Comparison of ENCODE assay signal across 8 cellular contexts in the genomic region with DNA sequence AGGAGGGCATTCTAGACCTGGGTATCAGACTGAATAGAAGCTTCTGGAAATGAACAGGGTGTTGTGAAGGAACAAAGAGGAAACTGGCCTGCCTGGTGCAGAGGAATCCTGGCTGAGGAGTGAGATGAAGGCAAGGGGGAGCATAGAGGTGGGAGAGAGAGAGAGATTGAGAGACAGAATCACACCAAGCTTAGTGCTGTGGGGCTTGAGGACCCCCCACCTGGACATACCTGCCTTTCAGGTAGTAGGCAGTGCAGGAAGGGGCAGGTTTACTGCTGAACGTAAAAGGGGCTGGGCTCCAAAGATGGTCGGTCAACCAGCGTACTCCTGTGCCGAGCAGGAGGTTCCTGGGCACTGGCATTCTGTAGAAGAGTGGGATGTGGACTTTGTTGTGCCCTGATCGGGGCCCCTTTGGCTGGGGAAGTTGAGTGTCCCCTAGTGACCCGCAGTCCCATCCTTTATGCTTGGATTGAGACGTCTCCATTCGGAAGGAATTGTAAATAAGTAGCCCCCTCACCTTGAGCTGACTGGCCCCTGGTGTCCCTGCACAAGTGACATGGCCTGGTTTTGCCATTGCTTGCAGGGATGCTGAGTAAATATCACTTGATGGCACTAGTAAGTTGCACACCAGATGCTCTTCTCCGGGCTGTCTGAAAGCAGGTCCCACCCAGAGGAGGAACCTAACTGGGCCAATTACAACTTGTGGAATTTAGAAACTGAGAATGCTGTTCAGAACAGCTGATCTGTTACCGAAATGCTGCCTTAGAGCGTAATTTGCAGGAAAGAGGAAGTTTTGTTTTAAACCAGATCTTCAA. TPM values are rescaled to one million over a fixed set of nuclear protein-coding genes. Genes with fewer than 3 reads are reported as not detected.
DNase-seq lines count a peak whose midpoint lies in the region; ATAC-seq and TF ChIP-seq lines count a peak whose summit lies in the region.

No MANE protein-coding gene starts in this region.

- H3K4me3 ChIP-seq in rectal smooth muscle tissue (ENCODE audit: low read length): peak overlapping the region; percentile 73

- POLR2A ChIA-PET in RWPE1 (lab: Yijun Ruan, JAX; ENCODE audit: low non-redundant PET): interaction anchor here (1.0 kb wide), 1 partner anchor 110 kb away, joined by 3 read pairs; no protein-coding TSS in a partner anchor

- H3K4me1 ChIP-seq in rectal smooth muscle tissue (ENCODE audit: control insufficient read depth, insufficient read depth, low read length): peaks cover 8% of the 10 kb centered on the region

- H3K36me3 ChIP-seq in rectal smooth muscle tissue (ENCODE audit: control insufficient read depth, insufficient read depth, low read length): no peaks in the 10 kb centered on the region

- H3K9ac ChIP-seq in rectal smooth muscle tissue (ENCODE audit: low read length): peak overlapping the region; percentile 3

- no peak for TF ChIP-seq CTCF in RWPE1 (conservative IDR thresholded peaks at IDR 0.05; ENCODE audit: low read depth)

- CTCF ChIA-PET in RWPE1 (lab: Yijun Ruan, JAX): no interaction called here

- H3K27ac ChIP-seq in RWPE1 (peak overlapping the region; percentile 84), angular gyrus (ENCODE audit: low read depth, low read length) (peak overlapping the region; percentile 41), rectal smooth muscle tissue (ENCODE audit: low read depth, low read length) (peak overlapping the region; percentile 26)

- peak; percentile 15 for DNase-seq in NCI-H2196 (lab: John Stamatoyannopoulos, UW; ENCODE audit: unreplicated experiment)
- DNase-seq in NCI-H2196 treated with DMSO at 0.1 percent for 48 hours (lab: John Stamatoyannopoulos, UW; ENCODE audit: unreplicated experiment): no peak
- DNase-seq in RWPE1 (ENCODE audit: low spot score): peak; percentile 34
- no peak for DNase-seq in left ventricle myocardium superior

- ATAC-seq in HG02981 (IDR thresholded peaks at IDR 0.05; ENCODE audit: unreplicated experiment): peak; percentile 40
- peak; percentile 44 for ATAC-seq in left ventricle myocardium superior
- no peak for ATAC-seq in GM18502 (IDR thresholded peaks at IDR 0.05; ENCODE audit: poor library complexity, unreplicated experiment)

- intact Hi-C loops in left ventricle myocardium superior (cut with micrococcal nuclease): no loop called here

- H3K27me3 ChIP-seq in rectal smooth muscle tissue (ENCODE audit: control insufficient read depth, insufficient read depth, low read length): no peaks in the 10 kb centered on the region

RNA-seq across cellular contexts. Expression of a gene that starts 1.4 kb away (rescaled TPM):
- 67.7 TPM for total RNA-seq in left ventricle myocardium superior

Comparison
In these comparisons a context has a peak if more than half of its experiments do, and no peak if none do; other contexts are left out.
1. DNase-seq: peak in NCI-H2196 (single experiment) and RWPE1 (single experiment); none in NCI-H2196 treated with DMSO at 0.1 percent for 48 hours (single experiment) and left ventricle myocardium superior (single experiment).
2. H3K27ac ChIP-seq: peak in every context shown above with its lines; median percentile 84 in RWPE1; 41 in angular gyrus; 26 in rectal smooth muscle tissue.